In genomic region chr2:88729061-88729745, GRCh38 we compare ENCODE assay signal across 17 cellular contexts. TPM values are rescaled to one million over a fixed set of nuclear protein-coding genes. Genes with fewer than 3 reads are reported as not detected.
A peak's percentile ranks its signal among the peaks of the same experiment; 100 is the strongest.
DNase-seq lines count a peak whose midpoint lies in the region; ATAC-seq lines count a peak whose summit lies in the region.
"Had no signal": no experiment of that assay in that cellular context is flagged by ENCODE, and none has a peak within 500 bp of the region (broad histone marks: within the 10 kb centered on the region; RNA-seq: fewer than 3 reads in every experiment).

No MANE protein-coding gene starts in this region.

- peaks cover 30% of the 10 kb centered on the region for H3K4me1 ChIP-seq in BLaER1
- H3K4me1 ChIP-seq: parathyroid adenoma had no signal

- peaks cover 70% of the 10 kb centered on the region for H4K20me1 ChIP-seq in BLaER1

- H3K27ac ChIP-seq in BLaER1 = no peak overlapping the region
- H3K27ac ChIP-seq: body of pancreas, parathyroid adenoma, RWPE1, WERI-Rb-1 had no signal

- H3K27ac Mint-ChIP-seq in memory B cell (peak overlapping the region; percentile 55), T-cell (no peak overlapping the region)
- H3K27ac Mint-ChIP-seq in activated CD4-positive, alpha-beta memory T cell treated with anti-CD3 and anti-CD28 coated beads for 36 hours = no peak overlapping the region
- H3K27ac Mint-ChIP-seq: B cell had no signal

- CTCF ChIA-PET in activated CD4-positive, alpha-beta memory T cell treated with anti-CD3 and anti-CD28 coated beads for 36 hours (lab: Charles Lee) = interaction anchor here (1.1 kb wide), 1 partner anchor 11 kb away, joined by 3 read pairs; no protein-coding TSS in a partner anchor
- CTCF ChIA-PET in T-cell (lab: Charles Lee) = interaction anchor here in 1 of 2 donors (1.4 kb wide), 1 partner anchor 9 kb away, joined by 3 read pairs; no protein-coding TSS in a partner anchor

- H3K9me3 Mint-ChIP-seq in memory B cell (no peaks in the 10 kb centered on the region), T-cell (no peaks in the 10 kb centered on the region)
- H3K9me3 Mint-ChIP-seq in activated CD4-positive, alpha-beta memory T cell treated with anti-CD3 and anti-CD28 coated beads for 36 hours = no peaks in the 10 kb centered on the region

- peaks cover 13% of the 10 kb centered on the region; the same call in 1 of the 2 replicates for H3K36me3 ChIP-seq in BLaER1
- H3K36me3 ChIP-seq: WERI-Rb-1 had no signal

- DNase-seq in Kasumi-1 (lab: John Stamatoyannopoulos, UW) (peak; percentile 52 to 63), amniotic epithelial cell (ENCODE audit: low read depth) (peak; percentile 34), memory B cell (ENCODE audit: low spot score in 2 of 2) (no peak), T-cell (no peak), NCI-H1092 treated with DMSO at 0.1 percent for 48 hours (lab: John Stamatoyannopoulos, UW) (no peak)
- DNase-seq in activated CD4-positive, alpha-beta memory T cell treated with anti-CD3 and anti-CD28 coated beads for 36 hours = no peak
- DNase-seq: activated T-cell treated with anti-CD3 and anti-CD28 coated beads, Interleukin-2, amount 50 U/mL, for 1 hour; body of pancreas; hippocampal formation; mesendoderm; NCI-H510A; WERI-Rb-1 had no signal

- no peaks in the 10 kb centered on the region; the same call in 1 of the 2 replicates for H3K9me3 ChIP-seq in BLaER1
- H3K9me3 ChIP-seq: body of pancreas had no signal

- peak overlapping the region; percentile 26 for H3K4me3 ChIP-seq in BLaER1
- H3K4me3 ChIP-seq: body of pancreas had no signal

- H3K27me3 Mint-ChIP-seq in memory B cell = no peaks in the 10 kb centered on the region
- H3K27me3 Mint-ChIP-seq in activated CD4-positive, alpha-beta memory T cell treated with anti-CD3 and anti-CD28 coated beads for 36 hours = no peaks in the 10 kb centered on the region
- H3K27me3 Mint-ChIP-seq in T-cell = no peaks in the 10 kb centered on the region
- H3K27me3 Mint-ChIP-seq: B cell had no signal

- H3K36me3 Mint-ChIP-seq in memory B cell (peaks cover 4% of the 10 kb centered on the region), T-cell (peaks cover 11% of the 10 kb centered on the region)
- peaks cover 5% of the 10 kb centered on the region for H3K36me3 Mint-ChIP-seq in activated CD4-positive, alpha-beta memory T cell treated with anti-CD3 and anti-CD28 coated beads for 36 hours

- no peak for ATAC-seq in memory B cell (ENCODE audit: low read depth)
- ATAC-seq in HG02970 (IDR thresholded peaks at IDR 0.05; ENCODE audit: low FRiP score, unreplicated experiment) = no peak
- ATAC-seq in T-cell (replicated peaks in 1 of 4) = no peak
- ATAC-seq: body of pancreas had no signal

- H3K4me1 Mint-ChIP-seq in memory B cell (peaks cover 6% of the 10 kb centered on the region), T-cell (peaks cover 13 to 28% (median 26%) of the 10 kb centered on the region in 3 donors)
- peaks cover 2% of the 10 kb centered on the region for H3K4me1 Mint-ChIP-seq in activated CD4-positive, alpha-beta memory T cell treated with anti-CD3 and anti-CD28 coated beads for 36 hours (ENCODE audit: low read depth)
- H3K4me1 Mint-ChIP-seq: B cell had no signal

- peaks cover 6% of the 10 kb centered on the region; the same call in 1 of the 2 replicates for H3K27me3 ChIP-seq in BLaER1
- H3K27me3 ChIP-seq: body of pancreas had no signal

- H3K4me3 Mint-ChIP-seq in memory B cell (no peak overlapping the region), T-cell (no peak overlapping the region)
- H3K4me3 Mint-ChIP-seq in activated CD4-positive, alpha-beta memory T cell treated with anti-CD3 and anti-CD28 coated beads for 36 hours = no peak overlapping the region
- H3K4me3 Mint-ChIP-seq: B cell had no signal

- no peak overlapping the region for H3K9ac ChIP-seq in BLaER1
- H3K9ac ChIP-seq: parathyroid adenoma had no signal

- intact Hi-C loops in activated CD4-positive, alpha-beta memory T cell treated with anti-CD3 and anti-CD28 coated beads for 36 hours (cut with micrococcal nuclease) = no loop called here

- peak overlapping the region; percentile 83 for H3K4me2 ChIP-seq in BLaER1

- POLR2A ChIA-PET in activated CD4-positive, alpha-beta memory T cell treated with anti-CD3 and anti-CD28 coated beads for 36 hours (lab: Charles Lee) = no interaction called here
- POLR2A ChIA-PET in T-cell (lab: Charles Lee) = interaction anchor here in 1 of 2 donors (1.1 kb wide), 1 partner anchor 19 kb away, joined by 3 read pairs; no protein-coding TSS in a partner anchor

RNA-seq across cellular contexts. Expression of gene RPIA, which starts 37.7 kb away (rescaled TPM):
- total RNA-seq in activated CD4-positive, alpha-beta memory T cell treated with anti-CD3 and anti-CD28 coated beads for 36 hours = 10 to 100 TPM; 50.7 to 52.7 TPM
- total RNA-seq in T-cell = 10 to 100 TPM; 23.6 to 30.3 (median 24.0) TPM

Comparison
In these comparisons a context has a peak if more than half of its experiments do, and no peak if none do; other contexts are left out.
1. DNase-seq: peak in Kasumi-1 (2 of 2) and amniotic epithelial cell (single experiment); none in memory B cell (0 of 2), activated CD4-positive, alpha-beta memory T cell treated with anti-CD3 and anti-CD28 coated beads for 36 hours (single experiment), T-cell (0 of 34) and NCI-H1092 treated with DMSO at 0.1 percent for 48 hours (single experiment).